Comparison of ENCODE assay signal across 9 cellular contexts in genomic region chr17:67139784-67140665, GRCh38.
DNase-seq lines count a peak whose midpoint lies in the region; ATAC-seq and TF ChIP-seq lines count a peak whose summit lies in the region.
"Had no signal": no experiment of that assay in that cellular context is flagged by ENCODE, and none has a peak within 500 bp of the region (broad histone marks: within the 10 kb centered on the region; RNA-seq: fewer than 3 reads in every experiment).

No MANE protein-coding gene starts in this region.

- peaks cover 26% of the 10 kb centered on the region for H3K36me3 Mint-ChIP-seq in WTC11

- DNase-seq in heart left ventricle: no peak
- no peak for DNase-seq in Right ventricle myocardium inferior (ENCODE audit: missing footprints)
- DNase-seq in WTC11 (ENCODE audit: low spot score): peak; percentile 30
- peak; percentile 73 for DNase-seq in iris pigment epithelial cell (ENCODE audit: low read depth)
- DNase-seq in HK-2 (ENCODE audit: unreplicated experiment): no peak
- no peak for DNase-seq in tibial nerve (ENCODE audit: low spot score in 2 of 2)

- no peak overlapping the region for H3K4me3 Mint-ChIP-seq in WTC11
- H3K4me3 Mint-ChIP-seq: activated naive CD4-positive, alpha-beta T cell treated with anti-CD3 and anti-CD28 coated beads, Interleukin-2, amount 50 U/mL, for 24 hours had no signal

- H3K9me3 ChIP-seq in heart left ventricle (peaks cover 0 to 12% (median 4%) of the 10 kb centered on the region in 12 donors), tibial nerve (peaks cover 0 to 9% (median 0%) of the 10 kb centered on the region in 4 donors)

- peak in 1 of 12 donors; percentile 13 for TF ChIP-seq CTCF in heart left ventricle (IDR thresholded peaks at IDR 0.05)
- TF ChIP-seq CTCF in WTC11 (IDR thresholded peaks at IDR 0.05): no peak
- TF ChIP-seq CTCF in tibial nerve (IDR thresholded peaks at IDR 0.05): no peak

- 87 to 93% (median 90%) methylated on average over 10 of the region's 10 CpGs for WGBS in heart left ventricle, 4 donors
- 85 to 87% methylated on average over 10 of the region's 10 CpGs for WGBS in tibial nerve, 2 donors

- H3K4me1 ChIP-seq in heart left ventricle: peaks cover 0 to 20% (median 0%) of the 10 kb centered on the region in 12 donors
- H3K4me1 ChIP-seq in tibial nerve: no peaks in the 10 kb centered on the region

- intact Hi-C loops in heart left ventricle (cut with DNase I) (no loop called here), Right ventricle myocardium inferior (cut with DNase I) (no loop called here)

- no peaks in the 10 kb centered on the region for H3K27me3 Mint-ChIP-seq in WTC11 (ENCODE audit: low read depth)
- H3K27me3 Mint-ChIP-seq: activated naive CD4-positive, alpha-beta T cell treated with anti-CD3 and anti-CD28 coated beads, Interleukin-2, amount 50 U/mL, for 24 hours had no signal

- H3K4me3 ChIP-seq in heart left ventricle (no peak overlapping the region), tibial nerve (no peak overlapping the region)

- TF ChIP-seq POLR2A in heart left ventricle (IDR thresholded peaks at IDR 0.05): no peak
- TF ChIP-seq POLR2A in tibial nerve (IDR thresholded peaks at IDR 0.05): no peak

- H3K27ac ChIP-seq in heart left ventricle (no peak overlapping the region), tibial nerve (no peak overlapping the region)

- POLR2A ChIA-PET in WTC11 (lab: Charles Lee): interaction anchor here (0.6 to 1.7 kb wide), 2 partner anchors 9 to 38 kb away, joined by 3 to 5 read pairs; no protein-coding TSS in a partner anchor

- CTCF ChIA-PET in WTC11 (lab: Charles Lee): interaction anchor here (0.6 to 2.0 kb wide), 17 partner anchors 9 to 1297 kb away, joined by 3 to 16 read pairs (median 4); no protein-coding TSS in a partner anchor

- TF ChIP-seq EP300 in tibial nerve (IDR thresholded peaks at IDR 0.05): no peak

- H3K27ac Mint-ChIP-seq in WTC11: peak overlapping the region; percentile 42
- H3K27ac Mint-ChIP-seq: activated naive CD4-positive, alpha-beta T cell treated with anti-CD3 and anti-CD28 coated beads, Interleukin-2, amount 50 U/mL, for 24 hours had no signal

- H3K36me3 ChIP-seq in heart left ventricle (peaks cover 0 to 89% (median 74%) of the 10 kb centered on the region in 9 donors), tibial nerve (peaks cover 0 to 85% (median 0%) of the 10 kb centered on the region in 3 donors)

- H3K4me1 Mint-ChIP-seq in WTC11: peaks cover 12% of the 10 kb centered on the region

- H3K9me3 Mint-ChIP-seq in WTC11: peaks cover 5% of the 10 kb centered on the region
- H3K9me3 Mint-ChIP-seq: activated naive CD4-positive, alpha-beta T cell treated with anti-CD3 and anti-CD28 coated beads, Interleukin-2, amount 50 U/mL, for 24 hours had no signal

- ATAC-seq in heart left ventricle: peak in 3 of 4 donors; percentile 47 to 78 (median 61)
- ATAC-seq in Right ventricle myocardium inferior: no peak
- ATAC-seq in WTC11: peak; percentile 93
- ATAC-seq in HG02571 (IDR thresholded peaks at IDR 0.05; ENCODE audit: unreplicated experiment): no peak
- ATAC-seq in HG02840 (IDR thresholded peaks at IDR 0.05; ENCODE audit: low FRiP score, unreplicated experiment): no peak

- H3K27me3 ChIP-seq in heart left ventricle (no peaks in the 10 kb centered on the region), tibial nerve (no peaks in the 10 kb centered on the region)

TF ChIP-seq in WTC11, 78 proteins besides CTCF, POLR2A, EP300 and RAD21:
- TF ChIP-seq NR2C2 (CRISPR knock-in tag; IDR thresholded peaks at IDR 0.05) (no peak), GRHL2 (CRISPR knock-in tag; IDR thresholded peaks at IDR 0.05; ENCODE audit: insufficient replicate concordance, severe bottlenecking) (no peak), USF2 (CRISPR knock-in tag; IDR thresholded peaks at IDR 0.05) (no peak), ZNF416 (CRISPR knock-in tag; IDR thresholded peaks at IDR 0.05) (no peak), ZMAT4 (CRISPR knock-in tag; IDR thresholded peaks at IDR 0.05) (no peak), E2F1 (CRISPR knock-in tag; IDR thresholded peaks at IDR 0.05) (no peak), ZNF396 (CRISPR knock-in tag; IDR thresholded peaks at IDR 0.05; ENCODE audit: borderline replicate concordance) (no peak)

Comparison
In these comparisons a context has a peak if more than half of its experiments do, and no peak if none do; other contexts are left out.
1. ATAC-seq: peak in heart left ventricle (3 of 4) and WTC11 (single experiment); none in Right ventricle myocardium inferior (single experiment), HG02571 (single experiment) and HG02840 (single experiment).
2. DNase-seq: peak in WTC11 (single experiment) and iris pigment epithelial cell (single experiment); none in heart left ventricle (0 of 5), Right ventricle myocardium inferior (single experiment), HK-2 (single experiment) and tibial nerve (0 of 2).